Comparison of ENCODE assay signal across 4 cellular contexts in the genomic region with DNA sequence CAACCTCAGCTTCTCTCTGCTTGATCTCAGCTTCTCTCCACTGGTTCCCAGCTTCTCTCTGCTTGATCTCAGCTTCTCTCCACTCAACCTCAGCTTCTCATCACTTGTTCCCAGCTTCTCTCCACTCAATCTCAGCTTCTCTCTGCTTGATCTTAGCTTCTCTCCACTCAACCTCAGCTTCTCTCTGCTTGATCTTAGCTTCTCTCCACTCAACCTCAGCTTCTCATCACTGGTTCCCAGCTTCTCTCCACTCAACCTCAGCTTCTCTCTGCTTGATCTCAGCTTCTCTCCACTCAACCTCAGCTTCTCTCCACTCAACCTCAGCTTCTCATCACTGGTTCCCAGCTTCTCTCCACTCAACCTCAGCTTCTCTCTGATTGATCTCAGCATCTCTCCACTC. TPM values are rescaled to one million over a fixed set of nuclear protein-coding genes. Genes with fewer than 3 reads are reported as not detected.
"Had no signal": no experiment of that assay in that cellular context is flagged by ENCODE, and none has a peak within 500 bp of the region (broad histone marks: within the 10 kb centered on the region; RNA-seq: fewer than 3 reads in every experiment).

No MANE protein-coding gene starts in this region.

RNA-seq across cellular contexts. Expression of a gene that starts 1.5 kb away (rescaled TPM):
- total RNA-seq: left ventricle myocardium superior had no signal

RNA-seq across cellular contexts. Expression of a gene that starts 45.4 kb away (rescaled TPM):
- total RNA-seq: left ventricle myocardium superior; natural killer cell treated with Interleukin-12 subunit alpha and Interleukin-12 subunit beta and Interleukin-15 and Interleukin-18, amount 100 ng/mL, for 72 hours; omental fat pad; right cardiac atrium had no signal
- polyA plus RNA-seq: right cardiac atrium had no signal
